ENCODE assay signal across 8 cellular contexts in genomic region chr3:50350527-50351317, GRCh38. TPM values are rescaled to one million over a fixed set of nuclear protein-coding genes. Genes with fewer than 3 reads are reported as not detected.
A peak's percentile ranks its signal among the peaks of the same experiment; 100 is the strongest.
DNase-seq lines count a peak whose midpoint lies in the region; ATAC-seq, FAIRE-seq and TF ChIP-seq lines count a peak whose summit lies in the region.

Gene CYB561D2 (plus strand): TSS chr3:50350862. CDS start chr3:50351434, 572 bp downstream.
Gene NPRL2 (minus strand): TSS chr3:50350775. CDS start chr3:50350652, 123 bp downstream.

- H3K27ac ChIP-seq in astrocyte (ENCODE audit: low read depth, low read length) (peak within 1 kb of the TSS; percentile 80), right cardiac atrium (ENCODE audit: low read length) (peak within 1 kb of the TSS; percentile 94), uterus (peak within 1 kb of the TSS; percentile 91 to 92)

- peaks cover 11% of the 10 kb centered on the region for H3K36me3 Mint-ChIP-seq in astrocyte (ENCODE audit: low read depth, unreplicated experiment)

- under 1% methylated on average over 64 of the region's 64 CpGs for WGBS in right cardiac atrium

- H3K4me3 ChIP-seq in astrocyte (ENCODE audit: insufficient read depth, low read depth, low read length) (peak within 1 kb of the TSS; percentile 92), right cardiac atrium (ENCODE audit: low read length) (peak within 1 kb of the TSS; percentile 65), uterus (peak within 1 kb of the TSS; percentile 68 to 88)

- no peaks in the 10 kb centered on the region for H3K27me3 ChIP-seq in astrocyte (ENCODE audit: insufficient read depth, low read length)
- H3K27me3 ChIP-seq in right cardiac atrium (ENCODE audit: control insufficient read depth, insufficient read depth) = no peaks in the 10 kb centered on the region
- no peaks in the 10 kb centered on the region for H3K27me3 ChIP-seq in uterus

- H3K4me1 Mint-ChIP-seq in astrocyte (ENCODE audit: low read depth, unreplicated experiment) = peaks cover 10% of the 10 kb centered on the region

- TF ChIP-seq CTCF in astrocyte (IDR thresholded peaks at IDR 0.05; ENCODE audit: insufficient read depth, low read depth, low read length) (no peak), uterus (IDR thresholded peaks at IDR 0.05) (peak in 1 of 4 experiments; percentile 18)

- H3K79me2 ChIP-seq in astrocyte (ENCODE audit: insufficient read depth, low read length) = peaks cover 62% of the 10 kb centered on the region

- H3K9me3 ChIP-seq in astrocyte (ENCODE audit: insufficient read depth, low read depth, low read length) (no peaks in the 10 kb centered on the region), right cardiac atrium (ENCODE audit: control insufficient read depth, low read length) (no peaks in the 10 kb centered on the region), uterus (no peaks in the 10 kb centered on the region)

- H4K20me1 ChIP-seq in astrocyte (ENCODE audit: insufficient read depth, low read length) = peaks cover 46% of the 10 kb centered on the region

- peaks cover 27% of the 10 kb centered on the region for H3K4me1 ChIP-seq in astrocyte (ENCODE audit: insufficient read depth, low read length)
- peaks cover 12% of the 10 kb centered on the region for H3K4me1 ChIP-seq in right cardiac atrium (ENCODE audit: control insufficient read depth, insufficient read depth, low read length)
- peaks cover 0 to 20% of the 10 kb centered on the region in 2 donors for H3K4me1 ChIP-seq in uterus

- TF ChIP-seq POLR2A in uterus (IDR thresholded peaks at IDR 0.05) = peak; percentile 71 to 72

- H3K4me2 ChIP-seq in astrocyte (ENCODE audit: low read length) = peak within 1 kb of the TSS; percentile 100

- ATAC-seq in HG02973 (IDR thresholded peaks at IDR 0.05; ENCODE audit: unreplicated experiment) (peak; percentile 74), right cardiac atrium (peak; percentile 94)

- FAIRE-seq in GM18507 (lab: Jason Lieb, UNC) (peak; percentile 98), astrocyte (lab: Jason Lieb, UNC) (peak; percentile 13)

- H3K36me3 ChIP-seq in astrocyte (ENCODE audit: insufficient read depth, low read length) = peaks cover 11% of the 10 kb centered on the region
- H3K36me3 ChIP-seq in uterus = no peaks in the 10 kb centered on the region

- peak within 1 kb of the TSS; percentile 83 for H3K4me3 Mint-ChIP-seq in astrocyte (ENCODE audit: unreplicated experiment)

- peak; percentile 96 for DNase-seq in GM18507 (ENCODE audit: extremely low spot score, insufficient read length, low read depth)
- peak; percentile 52 for DNase-seq in NCI-H2029 treated with DMSO at 0.1 percent for 48 hours (lab: John Stamatoyannopoulos, UW)
- DNase-seq in T-helper 22 cell (ENCODE audit: low read depth) = peak; percentile 99
- DNase-seq in astrocyte (ENCODE audit: low read depth) = peak; percentile 87
- peak; percentile 98 to 99 (median 99) for DNase-seq in right cardiac atrium
- peak; percentile 97 for DNase-seq in putamen (ENCODE audit: low spot score)
- peak; percentile 92 to 96 for DNase-seq in uterus

- intact Hi-C loops in right cardiac atrium (cut with DNase I) = loop anchor here in 1 of 4 donors (5.0 kb wide), 1 partner anchor 192 kb away; no protein-coding TSS in a partner anchor
- intact Hi-C loops in uterus (cut with DNase I; ENCODE audit: low total_unique reads) = no loop called here

- H3K9me3 Mint-ChIP-seq in astrocyte (ENCODE audit: unreplicated experiment) = peaks cover 2% of the 10 kb centered on the region

- peak within 1 kb of the TSS; percentile 98 for H2AFZ ChIP-seq in astrocyte (ENCODE audit: low read depth, low read length)

- H3K27me3 Mint-ChIP-seq in astrocyte (ENCODE audit: low read depth, unreplicated experiment) = peaks cover 3% of the 10 kb centered on the region

- H3K9ac ChIP-seq in astrocyte (ENCODE audit: low read length) = peak within 1 kb of the TSS; percentile 85

- peak within 1 kb of the TSS; percentile 80 for H3K27ac Mint-ChIP-seq in astrocyte (ENCODE audit: unreplicated experiment)

RNA-seq across cellular contexts. Expression of gene CYB561D2, which starts in this region (rescaled TPM):
- total RNA-seq in astrocyte (18.9 and 19.4 TPM in 2 replicates), right cardiac atrium (10 to 100 TPM in 2 of 4 donors, 1 to 10 TPM in 2; 8.5 to 11.1 (median 10.4) TPM), uterus (10 to 100 TPM in 2 of 4 donors, 1 to 10 TPM in 2; 3.6 to 23.8 (median 11.3) TPM)
- polyA plus RNA-seq in right cardiac atrium = 10.8 TPM

RNA-seq across cellular contexts. Expression of gene NPRL2, which starts in this region (rescaled TPM):
- total RNA-seq in astrocyte = 15.7 and 20.3 TPM in 2 replicates
- total RNA-seq in right cardiac atrium = 10 to 100 TPM; 18.4 to 24.3 (median 19.3) TPM
- 16.7 TPM for polyA plus RNA-seq in right cardiac atrium
- total RNA-seq in uterus = 10 to 100 TPM; 11.8 to 26.2 (median 16.0) TPM

Comparison
In these comparisons a context has a peak if more than half of its experiments do, and no peak if none do; other contexts are left out.
1. Peak in every context shown above with its lines: DNase-seq, ATAC-seq, H3K4me3 ChIP-seq and H3K27ac ChIP-seq.